Comparison of ENCODE assay signal across 28 cellular contexts in the genomic region with DNA sequence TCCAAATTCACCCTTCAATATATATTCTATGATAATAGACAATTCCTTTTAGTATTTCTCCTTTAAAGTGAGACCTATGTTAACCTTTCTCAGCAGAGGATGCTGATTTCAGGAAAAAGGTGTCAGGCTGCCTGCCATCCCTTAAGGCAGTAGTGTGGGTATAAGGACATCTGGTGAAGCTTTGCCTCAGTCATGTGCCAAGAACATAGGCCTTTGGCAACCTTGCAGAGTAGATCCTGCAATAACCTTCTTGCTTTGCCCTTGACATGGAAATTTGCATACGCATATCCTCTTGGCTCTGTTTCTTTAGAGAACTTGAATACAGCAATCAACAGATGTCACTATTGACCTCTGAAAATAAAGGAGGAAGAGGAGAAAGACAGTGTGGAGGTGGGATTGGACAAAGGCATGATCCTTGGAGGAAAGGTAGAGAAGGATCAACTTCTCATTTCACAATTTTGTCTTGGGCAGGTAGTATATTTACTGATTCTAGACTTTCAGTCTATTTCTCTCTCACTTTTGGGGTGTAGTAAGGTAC. TPM values are rescaled to one million over a fixed set of nuclear protein-coding genes. Genes with fewer than 3 reads are reported as not detected.
"Had no signal": no experiment of that assay in that cellular context is flagged by ENCODE, and none has a peak within 500 bp of the region (broad histone marks: within the 10 kb centered on the region; RNA-seq: fewer than 3 reads in every experiment).

No MANE protein-coding gene starts in this region.

- ATAC-seq: left lung; naive thymus-derived CD4-positive, alpha-beta T cell; sciatic nerve had no signal

- H3K9me3 Mint-ChIP-seq: nephron, neural progenitor cell had no signal

- H3K4me3 Mint-ChIP-seq: naive thymus-derived CD4-positive, alpha-beta T cell; nephron; neural progenitor cell had no signal

- H3K27me3 ChIP-seq: esophagus muscularis mucosa, left lung, neural progenitor cell, right atrium auricular region, stomach, thyroid gland, vagina had no signal

- H3K4me1 Mint-ChIP-seq: naive thymus-derived CD4-positive, alpha-beta T cell; nephron; neural progenitor cell had no signal

- H3K27ac Mint-ChIP-seq: naive thymus-derived CD4-positive, alpha-beta T cell; nephron; neural progenitor cell had no signal

- H2AFZ ChIP-seq: neural progenitor cell had no signal

- H3K36me3 Mint-ChIP-seq: naive thymus-derived CD4-positive, alpha-beta T cell had no signal

- H3K4me2 ChIP-seq: neural progenitor cell, smooth muscle cell had no signal

- H3K4me1 ChIP-seq: esophagus muscularis mucosa, left lung, neural progenitor cell, prostate gland, right atrium auricular region, stomach, thyroid gland, vagina had no signal

- DNase-seq: dermis blood vessel endothelial cell; effector memory CD4-positive, alpha-beta T cell; foreskin melanocyte; hypothalamus; kidney; left lung; mesenchymal stem cell; midbrain; naive thymus-derived CD4-positive, alpha-beta T cell; stimulated activated CD4-positive, alpha-beta T cell treated with anti-CD3 and anti-CD28 coated beads, Interleukin-12 subunit alpha, Interleukin-12 subunit beta, amount 100 ng/mL, for 4 hours; stimulated activated CD4-positive, alpha-beta T cell treated with anti-CD3 and anti-CD28 coated beads, Interleukin-1b, Interleukin-23, amount 100 ng/mL, for 48 hours; stimulated activated CD4-positive, alpha-beta T cell treated with anti-CD3 and anti-CD28 coated beads, Interleukin-4, amount 100 ng/mL, for 1 hour; stimulated activated CD8-positive, alpha-beta memory T cell treated with anti-CD3 and anti-CD28 coated beads, Interleukin-4, amount 100 ng/mL, for 48 hours; stimulated activated naive CD4-positive, alpha-beta T cell; stomach; thyroid gland; trophoblast cell had no signal

- H3K27ac ChIP-seq: coronary artery, esophagus muscularis mucosa, left lung, neural progenitor cell, prostate gland, right atrium auricular region, stomach, thyroid gland, vagina had no signal

- H3K9me3 ChIP-seq: esophagus muscularis mucosa, left lung, prostate gland, right atrium auricular region, stomach, thyroid gland, vagina had no signal

- H3K36me3 ChIP-seq: esophagus muscularis mucosa, left lung, neural progenitor cell, prostate gland, right atrium auricular region, stomach, thyroid gland, vagina had no signal

- H3K4me3 ChIP-seq: coronary artery, esophagus muscularis mucosa, left lung, neural progenitor cell, prostate gland, right atrium auricular region, smooth muscle cell, stomach, thyroid gland, vagina had no signal

RNA-seq across cellular contexts. Expression of a gene that starts 54.3 kb away (rescaled TPM):
- total RNA-seq: dermis blood vessel endothelial cell, endothelial cell of umbilical vein, osteoblast had no signal
